Comparison of ENCODE assay signal across 8 cellular contexts in the genomic region with DNA sequence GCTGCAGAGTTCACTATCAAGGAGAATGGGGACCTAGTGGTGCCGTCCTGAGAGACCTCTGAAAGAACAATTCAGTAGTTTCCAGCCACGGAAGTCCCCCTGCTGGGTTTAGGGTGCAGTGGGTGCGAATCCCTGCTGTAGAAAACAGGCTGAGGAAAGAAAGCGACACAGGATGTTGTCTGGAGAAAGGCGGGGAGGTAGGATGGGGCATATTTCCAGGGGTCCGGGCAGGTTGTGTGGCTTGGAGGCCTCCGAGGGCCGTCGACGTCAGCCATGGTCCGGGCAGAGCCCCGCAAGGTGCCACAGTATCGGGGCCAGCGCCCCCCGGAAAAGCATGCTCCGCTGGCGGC. TPM values are rescaled to one million over a fixed set of nuclear protein-coding genes. Genes with fewer than 3 reads are reported as not detected.
DNase-seq lines count a peak whose midpoint lies in the region; ATAC-seq and TF ChIP-seq lines count a peak whose summit lies in the region.

No MANE protein-coding gene starts in this region.

- no peak for TF ChIP-seq POLR2A in breast epithelium (IDR thresholded peaks at IDR 0.05)

- H3K9me3 ChIP-seq in T-helper 17 cell (ENCODE audit: control insufficient read depth, low read length, poor library complexity, severe bottlenecking), result no peaks in the 10 kb centered on the region
- H3K9me3 ChIP-seq in breast epithelium, result no peaks in the 10 kb centered on the region

- peaks cover 56% of the 10 kb centered on the region for H3K4me1 Mint-ChIP-seq in T-helper 17 cell

- ATAC-seq in GM18909 (IDR thresholded peaks at IDR 0.05; ENCODE audit: poor library complexity, unreplicated experiment) (peak; percentile 15), HG03159 (IDR thresholded peaks at IDR 0.05; ENCODE audit: unreplicated experiment) (peak; percentile 12), T-helper 17 cell (peak; percentile 28)

- H3K4me1 ChIP-seq in breast epithelium, result no peaks in the 10 kb centered on the region

- intact Hi-C loops in breast epithelium (cut with DNase I; ENCODE audit: low total_unique reads), result loop anchor here (10.0 kb wide), 1 partner anchor 176 kb away; no protein-coding TSS in a partner anchor

- peak overlapping the region; percentile 67 to 82 (median 72) for H3K4me3 ChIP-seq in breast epithelium

- TF ChIP-seq CTCF in breast epithelium (IDR thresholded peaks at IDR 0.05), result no peak

- no peaks in the 10 kb centered on the region for H3K36me3 ChIP-seq in breast epithelium

- H3K27ac Mint-ChIP-seq in T-helper 17 cell, result no peak overlapping the region

- H3K27ac ChIP-seq in breast epithelium, result peak overlapping the region; percentile 98
- H3K27ac ChIP-seq in layer of hippocampus (ENCODE audit: low read depth, low read length), result peak overlapping the region; percentile 98

- H3K27me3 Mint-ChIP-seq in T-helper 17 cell, result no peaks in the 10 kb centered on the region

- peak; percentile 49 for DNase-seq in AG20443 (ENCODE audit: low spot score)
- peak; percentile 53 to 70 (median 57) for DNase-seq in T-helper 17 cell
- DNase-seq in breast epithelium (ENCODE audit: low spot score in 2 of 2), result peak in 1 of 2 donors; percentile 58
- DNase-seq in stimulated activated CD4-positive, alpha-beta T cell treated with anti-CD3 and anti-CD28 coated beads, Interleukin-4, amount 100 ng/mL, for 48 hours (ENCODE audit: low read depth in 2 of 2), result peak; percentile 32 to 37
- no peak for DNase-seq in amniotic stem cell (lab: John Stamatoyannopoulos, UW)

- peak overlapping the region; percentile 95 for H3K4me3 Mint-ChIP-seq in T-helper 17 cell

- peaks cover 3% of the 10 kb centered on the region for H3K36me3 Mint-ChIP-seq in T-helper 17 cell (ENCODE audit: low read depth)

- H3K27me3 ChIP-seq in breast epithelium, result no peaks in the 10 kb centered on the region
- no peaks in the 10 kb centered on the region for H3K27me3 ChIP-seq in layer of hippocampus (ENCODE audit: control insufficient read depth, insufficient read depth, low read length)

RNA-seq across cellular contexts. Expression of a gene that starts 0.8 kb away (rescaled TPM):
- total RNA-seq in T-helper 17 cell (10 to 100 TPM; 73.7 to 89.3 TPM), breast epithelium (10 to 100 TPM; 45.6 to 81.5 (median 54.1) TPM)
